8 cellular contexts compared by ENCODE assay signal in the genomic region with DNA sequence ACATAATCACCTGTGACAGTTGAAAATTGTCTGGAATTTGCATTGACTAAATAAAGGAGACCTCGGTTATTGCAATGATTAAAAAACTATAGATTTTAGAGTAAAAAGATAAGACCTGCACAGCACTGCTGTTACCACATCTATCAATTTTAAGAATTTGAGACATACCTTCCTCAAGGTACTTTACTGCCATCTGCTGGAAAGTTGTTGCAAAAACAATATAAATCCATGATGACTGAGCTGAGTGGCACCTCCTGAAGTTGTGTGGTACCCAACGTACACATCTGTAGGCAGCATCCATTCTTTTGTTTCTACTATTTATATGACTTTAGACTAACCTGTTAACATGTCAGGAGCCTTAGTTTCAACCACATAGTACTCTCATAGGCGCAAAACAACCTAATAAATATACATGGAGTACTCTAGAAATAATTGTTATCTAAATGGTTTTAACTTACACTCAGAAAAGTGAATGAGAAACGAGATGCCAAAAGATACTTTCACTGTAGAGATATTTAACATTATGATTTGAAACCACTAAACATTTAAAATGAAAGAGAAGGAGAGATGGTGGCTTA.
DNase-seq lines count a peak whose midpoint lies in the region; ATAC-seq, FAIRE-seq and TF ChIP-seq lines count a peak whose summit lies in the region.

No MANE protein-coding gene starts in this region.

- no peaks in the 10 kb centered on the region for H3K27me3 ChIP-seq in endothelial cell of umbilical vein (ENCODE audit: control insufficient read depth in 2 of 2, insufficient read depth in 2 of 2, low read length in 2 of 2)

- H3K9ac ChIP-seq in endothelial cell of umbilical vein (replicated peaks; ENCODE audit: extremely low read depth, insufficient read depth, low read length) = no peak overlapping the region

- no TSS peak for BruUV-seq in endothelial cell of umbilical vein (replicated peaks; lab: Mats Ljungman, UMichigan)

- H3K27ac ChIP-seq in RWPE1 (no peak overlapping the region), endothelial cell of umbilical vein (ENCODE audit: insufficient read depth, low read depth, low read length) (no peak overlapping the region)

- TF ChIP-seq POLR2A in endothelial cell of umbilical vein (IDR thresholded peaks at IDR 0.05; ENCODE audit: low read depth, low read length) = no peak

- ATAC-seq in GM21786 (IDR thresholded peaks at IDR 0.05; ENCODE audit: unreplicated experiment) (peak; percentile 74), GM21737 (IDR thresholded peaks at IDR 0.05; ENCODE audit: unreplicated experiment) (no peak)

- H3K4me1 ChIP-seq in endothelial cell of umbilical vein (ENCODE audit: control insufficient read depth, extremely low read depth, insufficient read depth, low read length) = no peaks in the 10 kb centered on the region

- CTCF ChIA-PET in RWPE1 (lab: Yijun Ruan, JAX) (interaction anchor here (0.6 to 1.3 kb wide), 10 partner anchors 8 to 718 kb away, joined by 3 to 5 read pairs (median 3); no protein-coding TSS in a partner anchor), endothelial cell of umbilical vein (lab: Charles Lee) (interaction anchor here (0.6 to 3.0 kb wide), 44 partner anchors 9 to 1380 kb away, joined by 3 to 65 read pairs (median 4); no protein-coding TSS in a partner anchor)

- intact Hi-C loops in endothelial cell of umbilical vein (cut with micrococcal nuclease) = no loop called here

- no peak overlapping the region for H3K4me2 ChIP-seq in endothelial cell of umbilical vein (ENCODE audit: insufficient read depth, low read length)

- dilution Hi-C loops in endothelial cell of umbilical vein (cut with MboI; ENCODE audit: extremely low pct_ligation_motif_present, low sequenced_read_pairs) = no loop called here

- DNase-seq in EL (peak; percentile 61), NAMALWA (ENCODE audit: low spot score) (peak; percentile 84), RWPE1 (ENCODE audit: low spot score) (peak; percentile 33), endothelial cell of umbilical vein (ENCODE audit: low read depth, low spot score) (peak; percentile 63), myocyte (ENCODE audit: low read depth) (peak; percentile 67), ureter (ENCODE audit: low spot score) (no peak)

- H3K4me3 ChIP-seq in endothelial cell of umbilical vein (replicated peaks in 1 of 3; ENCODE audit: insufficient read depth in 1 of 3, low read depth in 1 of 3, low read length in 3 of 3) = no peak overlapping the region

- H3K9me3 ChIP-seq in endothelial cell of umbilical vein (replicated peaks; ENCODE audit: control insufficient read depth, insufficient read depth, low read length) = no peaks in the 10 kb centered on the region

- POLR2A ChIA-PET in RWPE1 (lab: Yijun Ruan, JAX; ENCODE audit: low non-redundant PET) (no interaction called here), endothelial cell of umbilical vein (lab: Charles Lee) (no interaction called here)

- no peaks in the 10 kb centered on the region for H3K9me1 ChIP-seq in endothelial cell of umbilical vein (replicated peaks; ENCODE audit: control insufficient read depth, extremely low read depth, insufficient read depth, low read length)

- TF ChIP-seq CTCF in RWPE1 (conservative IDR thresholded peaks at IDR 0.05; ENCODE audit: low read depth) = peak; percentile 71
- TF ChIP-seq CTCF in endothelial cell of umbilical vein (IDR thresholded peaks at IDR 0.05; ENCODE audit: extremely low read depth in 1 of 2, insufficient read depth in 1 of 2, low read depth in 1 of 2, low read length in 2 of 2) = peak; percentile 28 to 34

- FAIRE-seq in endothelial cell of umbilical vein (lab: Jason Lieb, UNC) = peak; percentile 18

- H3K79me2 ChIP-seq in endothelial cell of umbilical vein (ENCODE audit: control insufficient read depth, insufficient read depth, low read length) = no peaks in the 10 kb centered on the region

- no peaks in the 10 kb centered on the region for H4K20me1 ChIP-seq in endothelial cell of umbilical vein (replicated peaks; ENCODE audit: control insufficient read depth, extremely low read depth, insufficient read depth, low read length)

- H2AFZ ChIP-seq in endothelial cell of umbilical vein (ENCODE audit: low read depth, low read length) = no peak overlapping the region

- peaks cover 35 to 46% of the 10 kb centered on the region in 2 experiments for H3K36me3 ChIP-seq in endothelial cell of umbilical vein (ENCODE audit: control insufficient read depth in 2 of 2, extremely low read depth in 1 of 2, insufficient read depth in 2 of 2, low read length in 2 of 2)

TF ChIP-seq in endothelial cell of umbilical vein, 7 proteins besides CTCF, POLR2A, EP300 and RAD21:
- no peak for TF ChIP-seq FOS (IDR thresholded peaks at IDR 0.05; ENCODE audit: borderline replicate concordance, insufficient read depth, low read length)
- no peak for TF ChIP-seq POLR2AphosphoS5 (IDR thresholded peaks at IDR 0.05; ENCODE audit: insufficient read depth, low read depth, low read length)
- TF ChIP-seq, protein P1, sequence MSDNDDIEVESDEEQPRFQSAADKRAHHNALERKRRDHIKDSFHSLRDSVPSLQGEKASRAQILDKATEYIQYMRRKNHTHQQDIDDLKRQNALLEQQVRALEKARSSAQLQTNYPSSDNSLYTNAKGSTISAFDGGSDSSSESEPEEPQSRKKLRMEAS (IDR thresholded peaks at IDR 0.05; ENCODE audit: insufficient read depth, insufficient read length) = no peak
- TF ChIP-seq MYC (IDR thresholded peaks at IDR 0.05; ENCODE audit: low read depth, low read length) = no peak
- no peak for TF ChIP-seq EZH2 (IDR thresholded peaks at IDR 0.05; ENCODE audit: borderline replicate concordance, low read depth, low read length, severe bottlenecking)
- no peak for TF ChIP-seq JUN (IDR thresholded peaks at IDR 0.05; ENCODE audit: borderline replicate concordance, insufficient read depth, insufficient read length, low read depth)
- no peak for TF ChIP-seq GATA2 (IDR thresholded peaks at IDR 0.05; ENCODE audit: insufficient read depth, insufficient read length, low read depth, low read length)
